Comparison of ENCODE assay signal across 10 cellular contexts in the genomic region with DNA sequence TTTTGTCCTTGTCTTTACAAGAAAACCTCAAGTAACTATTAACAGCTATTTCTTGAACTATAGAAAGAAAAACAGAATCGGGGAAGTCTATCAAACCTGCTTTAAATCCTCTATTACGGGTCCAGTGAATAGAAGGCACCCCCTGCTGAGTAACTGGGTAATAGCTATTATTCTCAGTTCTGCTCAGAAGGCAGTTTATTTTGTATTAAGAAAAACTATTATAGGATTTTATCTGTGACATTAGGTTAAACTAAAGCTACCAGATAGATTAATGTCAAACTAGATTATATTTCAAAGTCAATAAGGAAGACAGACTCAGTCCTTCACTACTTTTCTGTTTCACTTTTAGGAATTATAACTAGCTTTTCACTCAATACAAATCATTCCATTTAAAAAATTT.
A peak's percentile ranks its signal among the peaks of the same experiment; 100 is the strongest.
DNase-seq lines count a peak whose midpoint lies in the region; ATAC-seq, FAIRE-seq and TF ChIP-seq lines count a peak whose summit lies in the region.
"Had no signal": no experiment of that assay in that cellular context is flagged by ENCODE, and none has a peak within 500 bp of the region (broad histone marks: within the 10 kb centered on the region; RNA-seq: fewer than 3 reads in every experiment).

No MANE protein-coding gene starts in this region.

- peak; percentile 39 for TF ChIP-seq CTCF in D721Med (IDR thresholded peaks at IDR 0.05; ENCODE audit: insufficient read depth, missing control alignments)
- peak in 1 of 2 donors; percentile 32 for TF ChIP-seq CTCF in endothelial cell of umbilical vein (IDR thresholded peaks at IDR 0.05; ENCODE audit: extremely low read depth in 1 of 2, insufficient read depth in 1 of 2, low read depth in 1 of 2, low read length in 2 of 2)
- TF ChIP-seq CTCF in osteoblast (IDR thresholded peaks at IDR 0.05; ENCODE audit: extremely low read depth, low read depth, low read length), result peak; percentile 47

- FAIRE-seq in D721Med (lab: Jason Lieb, UNC), result peak; percentile 38
- no peak for FAIRE-seq in endothelial cell of umbilical vein (lab: Jason Lieb, UNC)

- no peak for TF ChIP-seq POLR2A in endothelial cell of umbilical vein (IDR thresholded peaks at IDR 0.05; ENCODE audit: low read depth, low read length)

- DNase-seq in D721Med (ENCODE audit: insufficient read length, low spot score) (no peak), NAMALWA (ENCODE audit: low spot score) (peak; percentile 46), endothelial cell of umbilical vein (ENCODE audit: low read depth, low spot score) (peak; percentile 64), osteoblast (ENCODE audit: insufficient read length, low spot score, missing footprints) (no peak), GDM1 (lab: John Stamatoyannopoulos, UW) (no peak)
- no peak for DNase-seq in activated CD4-positive, CD25-positive, alpha-beta regulatory T cell (lab: John Stamatoyannopoulos, UW)
- DNase-seq: NCI-H1092; stimulated activated CD4-positive, alpha-beta T cell treated with anti-CD3 and anti-CD28 coated beads, Interleukin-1b, Interleukin-23, amount 100 ng/mL, for 48 hours had no signal

- H3K4me1 ChIP-seq in endothelial cell of umbilical vein (ENCODE audit: control insufficient read depth, extremely low read depth, insufficient read depth, low read length), result no peaks in the 10 kb centered on the region
- H3K4me1 ChIP-seq in osteoblast (ENCODE audit: insufficient read depth, low read length), result peaks cover 46% of the 10 kb centered on the region

- CTCF ChIA-PET in endothelial cell of umbilical vein (lab: Charles Lee), result interaction anchor here (0.7 to 4.1 kb wide), 35 partner anchors 9 to 250 kb away, joined by 3 to 42 read pairs (median 5); no protein-coding TSS in a partner anchor

- H3K4me2 ChIP-seq in endothelial cell of umbilical vein (ENCODE audit: insufficient read depth, low read length) (peak overlapping the region; percentile 27), osteoblast (ENCODE audit: insufficient read depth, low read length) (peak overlapping the region; percentile 1)

- H4K20me1 ChIP-seq in endothelial cell of umbilical vein (replicated peaks; ENCODE audit: control insufficient read depth, extremely low read depth, insufficient read depth, low read length) (no peaks in the 10 kb centered on the region), osteoblast (ENCODE audit: insufficient read depth, low read length) (peaks cover 56% of the 10 kb centered on the region)

- H3K36me3 ChIP-seq in endothelial cell of umbilical vein (ENCODE audit: control insufficient read depth in 2 of 2, extremely low read depth in 1 of 2, insufficient read depth in 2 of 2, low read length in 2 of 2) (peaks cover 0 to 6% of the 10 kb centered on the region in 2 experiments), osteoblast (ENCODE audit: insufficient read depth, low read length) (peaks cover 12% of the 10 kb centered on the region)

- no peak overlapping the region for H3K9ac ChIP-seq in endothelial cell of umbilical vein (replicated peaks; ENCODE audit: extremely low read depth, insufficient read depth, low read length)

- H3K9me3 ChIP-seq in endothelial cell of umbilical vein (replicated peaks; ENCODE audit: control insufficient read depth, insufficient read depth, low read length) (no peaks in the 10 kb centered on the region), osteoblast (ENCODE audit: low read depth, low read length) (no peaks in the 10 kb centered on the region)

- H2AFZ ChIP-seq in endothelial cell of umbilical vein (ENCODE audit: low read depth, low read length) (no peak overlapping the region), osteoblast (ENCODE audit: low read length) (no peak overlapping the region)

- BruUV-seq in endothelial cell of umbilical vein (replicated peaks; lab: Mats Ljungman, UMichigan), result no TSS peak

- dilution Hi-C loops in endothelial cell of umbilical vein (cut with MboI; ENCODE audit: extremely low pct_ligation_motif_present, low sequenced_read_pairs), result no loop called here

- POLR2A ChIA-PET in endothelial cell of umbilical vein (lab: Charles Lee), result no interaction called here

- no peak for ATAC-seq in GM18870 (IDR thresholded peaks at IDR 0.05; ENCODE audit: unreplicated experiment)
- no peak for ATAC-seq in GM21825 (IDR thresholded peaks at IDR 0.05; ENCODE audit: unreplicated experiment)

- no peak overlapping the region for H3K4me3 ChIP-seq in endothelial cell of umbilical vein (replicated peaks in 1 of 3; ENCODE audit: insufficient read depth in 1 of 3, low read depth in 1 of 3, low read length in 3 of 3)
- H3K4me3 ChIP-seq in osteoblast (ENCODE audit: insufficient read depth, low read length), result no peak overlapping the region

- peaks cover 13% of the 10 kb centered on the region for H3K79me2 ChIP-seq in endothelial cell of umbilical vein (ENCODE audit: control insufficient read depth, insufficient read depth, low read length)
- peaks cover 87% of the 10 kb centered on the region for H3K79me2 ChIP-seq in osteoblast (ENCODE audit: insufficient read depth, low read length)

- intact Hi-C loops in endothelial cell of umbilical vein (cut with micrococcal nuclease), result loop anchor here (1.0 kb wide), 2 partner anchors 179 to 190 kb away; no protein-coding TSS in a partner anchor

- H3K9me1 ChIP-seq in endothelial cell of umbilical vein (replicated peaks; ENCODE audit: control insufficient read depth, extremely low read depth, insufficient read depth, low read length), result no peaks in the 10 kb centered on the region

- H3K27ac ChIP-seq in endothelial cell of umbilical vein (ENCODE audit: insufficient read depth, low read depth, low read length), result no peak overlapping the region
- no peak overlapping the region for H3K27ac ChIP-seq in osteoblast (ENCODE audit: low read depth, low read length)

- no peaks in the 10 kb centered on the region for H3K27me3 ChIP-seq in endothelial cell of umbilical vein (ENCODE audit: control insufficient read depth in 2 of 2, insufficient read depth in 2 of 2, low read length in 2 of 2)
- H3K27me3 ChIP-seq in osteoblast (ENCODE audit: insufficient read depth, low read length), result no peaks in the 10 kb centered on the region

TF ChIP-seq in endothelial cell of umbilical vein, 7 proteins besides CTCF, POLR2A, EP300 and RAD21:
- no peak for TF ChIP-seq GATA2 (IDR thresholded peaks at IDR 0.05; ENCODE audit: insufficient read depth, insufficient read length, low read depth, low read length)
- no peak for TF ChIP-seq JUN (IDR thresholded peaks at IDR 0.05; ENCODE audit: borderline replicate concordance, insufficient read depth, insufficient read length, low read depth)
- no peak for TF ChIP-seq MYC (IDR thresholded peaks at IDR 0.05; ENCODE audit: low read depth, low read length)
- no peak for TF ChIP-seq FOS (IDR thresholded peaks at IDR 0.05; ENCODE audit: borderline replicate concordance, insufficient read depth, low read length)
- no peak for TF ChIP-seq POLR2AphosphoS5 (IDR thresholded peaks at IDR 0.05; ENCODE audit: insufficient read depth, low read depth, low read length)
- no peak for TF ChIP-seq EZH2 (IDR thresholded peaks at IDR 0.05; ENCODE audit: borderline replicate concordance, low read depth, low read length, severe bottlenecking)
- TF ChIP-seq, protein P1, sequence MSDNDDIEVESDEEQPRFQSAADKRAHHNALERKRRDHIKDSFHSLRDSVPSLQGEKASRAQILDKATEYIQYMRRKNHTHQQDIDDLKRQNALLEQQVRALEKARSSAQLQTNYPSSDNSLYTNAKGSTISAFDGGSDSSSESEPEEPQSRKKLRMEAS (IDR thresholded peaks at IDR 0.05; ENCODE audit: insufficient read depth, insufficient read length), result no peak
TF ChIP-seq in endothelial cell of umbilical vein: peak in this region for 0.

Comparison
In these comparisons a context has a peak if more than half of its experiments do, and no peak if none do; other contexts are left out.
1. DNase-seq: peak in NAMALWA (single experiment) and endothelial cell of umbilical vein (single experiment); none in D721Med (single experiment), osteoblast (single experiment), activated CD4-positive, CD25-positive, alpha-beta regulatory T cell (0 of 4) and GDM1 (single experiment).